ENCODE assay signal across 1 cellular context in the genomic region with DNA sequence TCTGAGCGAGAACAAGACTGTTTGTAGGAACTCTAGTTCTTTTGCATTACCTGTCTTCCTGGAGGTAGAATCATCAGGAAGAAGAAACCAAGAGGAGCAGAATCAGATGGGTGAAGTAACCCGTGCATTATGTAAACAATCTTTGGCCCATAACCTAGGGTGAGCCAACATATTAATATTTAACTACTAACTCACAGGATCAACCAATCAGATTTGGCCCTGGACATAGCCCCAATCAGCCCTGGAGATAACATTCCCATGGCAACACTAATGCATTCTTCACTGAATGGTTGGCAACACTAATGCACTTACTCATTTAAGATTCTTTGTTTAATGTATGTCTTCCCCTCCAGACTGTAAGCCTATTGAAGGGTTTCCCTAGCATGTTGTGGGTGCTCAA.
TF ChIP-seq lines count a peak whose summit lies in the region.

No MANE protein-coding gene starts in this region.

TF ChIP-seq in IMR-90, 13 proteins besides CTCF, POLR2A, EP300 and RAD21:
- no peak for TF ChIP-seq RCOR1 (IDR thresholded peaks at IDR 0.05; ENCODE audit: insufficient replicate concordance, low read length)
- TF ChIP-seq MAFK (IDR thresholded peaks at IDR 0.05; ENCODE audit: low read depth, low read length): no peak
- no peak for TF ChIP-seq BHLHE40 (IDR thresholded peaks at IDR 0.05; ENCODE audit: low read depth, low read length)
- no peak for TF ChIP-seq CEBPB (IDR thresholded peaks at IDR 0.05; ENCODE audit: low read depth, low read length)
- TF ChIP-seq RFX5 (IDR thresholded peaks at IDR 0.05; ENCODE audit: low read depth, low read length): no peak
- no peak for TF ChIP-seq FOS (IDR thresholded peaks at IDR 0.05; ENCODE audit: low read depth, low read length)
- TF ChIP-seq SMC3 (IDR thresholded peaks at IDR 0.05; ENCODE audit: low read depth, low read length): no peak
- TF ChIP-seq USF2 (IDR thresholded peaks at IDR 0.05; ENCODE audit: low read depth, low read length): no peak
- no peak for TF ChIP-seq MAZ (IDR thresholded peaks at IDR 0.05; ENCODE audit: borderline replicate concordance, low read depth, low read length)
- TF ChIP-seq NFE2L2 (IDR thresholded peaks at IDR 0.05; ENCODE audit: low read depth, low read length): no peak
- no peak for TF ChIP-seq CHD1 (IDR thresholded peaks at IDR 0.05; ENCODE audit: low read depth, low read length)
- TF ChIP-seq MXI1 (IDR thresholded peaks at IDR 0.05; ENCODE audit: borderline replicate concordance, low read depth, low read length): no peak
- TF ChIP-seq, protein P1, sequence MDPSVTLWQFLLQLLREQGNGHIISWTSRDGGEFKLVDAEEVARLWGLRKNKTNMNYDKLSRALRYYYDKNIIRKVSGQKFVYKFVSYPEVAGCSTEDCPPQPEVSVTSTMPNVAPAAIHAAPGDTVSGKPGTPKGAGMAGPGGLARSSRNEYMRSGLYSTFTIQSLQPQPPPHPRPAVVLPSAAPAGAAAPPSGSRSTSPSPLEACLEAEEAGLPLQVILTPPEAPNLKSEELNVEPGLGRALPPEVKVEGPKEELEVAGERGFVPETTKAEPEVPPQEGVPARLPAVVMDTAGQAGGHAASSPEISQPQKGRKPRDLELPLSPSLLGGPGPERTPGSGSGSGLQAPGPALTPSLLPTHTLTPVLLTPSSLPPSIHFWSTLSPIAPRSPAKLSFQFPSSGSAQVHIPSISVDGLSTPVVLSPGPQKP (IDR thresholded peaks at IDR 0.05; ENCODE audit: borderline replicate concordance, low read depth, low read length): no peak
